Comparison of ENCODE assay signal across 22 cellular contexts in genomic region chr7:8229927-8230326, GRCh38.
"Had no signal": no experiment of that assay in that cellular context is flagged by ENCODE, and none has a peak within 500 bp of the region (broad histone marks: within the 10 kb centered on the region; RNA-seq: fewer than 3 reads in every experiment).

No MANE protein-coding gene starts in this region.

- H3K4me1 Mint-ChIP-seq: nephron progenitor cell; stimulated activated effector memory CD8-positive, alpha-beta T cell treated with anti-CD3 and anti-CD28 coated beads, Interleukin-12 subunit alpha, Interleukin-12 subunit beta, amount 100 ng/mL, for 72 hours had no signal

- DNase-seq: dermis blood vessel endothelial cell; effector memory CD4-positive, alpha-beta T cell; esophagus squamous epithelium; foreskin melanocyte; glutamatergic neuron; heart right ventricle; hippocampal formation; left colon; left ventricle myocardium superior; lower lobe of right lung; naive thymus-derived CD8-positive, alpha-beta T cell; nephron progenitor cell; nucleus accumbens; right cardiac atrium; sigmoid colon; stimulated activated CD4-positive, alpha-beta T cell treated with anti-CD3 and anti-CD28 coated beads, Interleukin-2, amount 100 ng/mL, for 24 hours; stimulated activated CD4-positive, alpha-beta T cell treated with anti-CD3 and anti-CD28 coated beads, Interleukin-4, amount 100 ng/mL, for 24 hours; stimulated activated naive CD4-positive, alpha-beta T cell treated with Interleukin-2 at 50 U/mL for 16 hours; stomach; thyroid gland; trophoblast cell had no signal

- H3K9me3 Mint-ChIP-seq: naive thymus-derived CD8-positive, alpha-beta T cell; nephron progenitor cell; stimulated activated effector memory CD8-positive, alpha-beta T cell treated with anti-CD3 and anti-CD28 coated beads, Interleukin-12 subunit alpha, Interleukin-12 subunit beta, amount 100 ng/mL, for 72 hours had no signal

- H3K4me3 Mint-ChIP-seq: naive thymus-derived CD8-positive, alpha-beta T cell; nephron progenitor cell; stimulated activated effector memory CD8-positive, alpha-beta T cell treated with anti-CD3 and anti-CD28 coated beads, Interleukin-12 subunit alpha, Interleukin-12 subunit beta, amount 100 ng/mL, for 72 hours had no signal

- H3K36me3 Mint-ChIP-seq: naive thymus-derived CD8-positive, alpha-beta T cell; stimulated activated effector memory CD8-positive, alpha-beta T cell treated with anti-CD3 and anti-CD28 coated beads, Interleukin-12 subunit alpha, Interleukin-12 subunit beta, amount 100 ng/mL, for 72 hours had no signal

- ATAC-seq: heart right ventricle; left colon; left ventricle myocardium superior; lower lobe of right lung; naive thymus-derived CD8-positive, alpha-beta T cell; right cardiac atrium; stimulated activated effector memory CD8-positive, alpha-beta T cell treated with anti-CD3 and anti-CD28 coated beads, Interleukin-12 subunit alpha, Interleukin-12 subunit beta, amount 100 ng/mL, for 72 hours had no signal
